In the genomic region with DNA sequence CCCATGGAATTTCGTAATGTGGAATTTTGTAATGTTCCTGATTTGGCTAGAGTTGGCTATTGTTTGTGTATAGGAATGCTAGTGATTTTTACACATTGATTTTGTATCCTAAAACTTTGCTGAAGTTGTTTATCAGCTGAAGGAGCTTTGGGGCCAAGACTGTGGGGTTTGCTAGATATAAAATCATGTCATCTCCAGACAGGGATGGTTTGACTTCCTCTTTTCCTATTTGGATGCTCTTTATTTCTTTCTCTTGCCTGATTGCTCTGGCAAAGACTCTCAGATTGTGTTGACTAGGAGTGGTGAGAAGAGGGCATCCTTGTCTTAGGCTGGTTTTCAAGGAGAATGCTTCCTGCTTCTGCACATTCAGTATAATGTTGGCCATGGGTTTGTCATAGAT, we compare ENCODE assay signal across 10 cellular contexts.
"Had no signal": no experiment of that assay in that cellular context is flagged by ENCODE, and none has a peak within 500 bp of the region (broad histone marks: within the 10 kb centered on the region; RNA-seq: fewer than 3 reads in every experiment).

No MANE protein-coding gene starts in this region.

- DNase-seq: GM23248, GOT3, H7, HFFc6, KG1 had no signal

- H3K27ac ChIP-seq: GM23248, HL-60 had no signal

- H3K4me3 Mint-ChIP-seq: HFFc6 had no signal

- H3K4me1 ChIP-seq: HAP-1 had no signal

- H2AFZ ChIP-seq: GM23248 had no signal

- H3K9ac ChIP-seq: GM23248 had no signal

- H3K4me3 ChIP-seq: GM23248, HAP-1 had no signal

- FAIRE-seq: HepG2 had no signal

- H3K27ac Mint-ChIP-seq: HFFc6 had no signal

- ATAC-seq: HCT116, HepG2 had no signal

- H3K27me3 Mint-ChIP-seq: IgD-negative memory B cell had no signal
